8 cellular contexts compared by ENCODE assay signal in genomic region chr9:76458903-76459690, GRCh38. TPM values are rescaled to one million over a fixed set of nuclear protein-coding genes. Genes with fewer than 3 reads are reported as not detected.
A peak's percentile ranks its signal among the peaks of the same experiment; 100 is the strongest.
DNase-seq lines count a peak whose midpoint lies in the region; ATAC-seq and TF ChIP-seq lines count a peak whose summit lies in the region.

Gene GCNT1 (plus strand): TSS chr9:76459182. CDS start chr9:76502382, 43,200 bp downstream.

- no peaks in the 10 kb centered on the region for H3K9me3 Mint-ChIP-seq in activated CD4-positive, alpha-beta T cell treated with anti-CD3 and anti-CD28 coated beads, Interleukin-2, amount 10 ng/mL, durations not matched to agents 24 days and 14 days

- CTCF ChIA-PET in BJ (lab: Yijun Ruan, JAX) = interaction anchor here (0.7 to 4.9 kb wide), 11 partner anchors 9 to 247 kb away, joined by 3 to 41 read pairs (median 4); no protein-coding TSS in a partner anchor

- TF ChIP-seq CTCF in BJ (IDR thresholded peaks at IDR 0.05; ENCODE audit: insufficient read depth, low read depth, low read length) = peak; percentile 52
- peak; percentile 26 to 39 for TF ChIP-seq CTCF in left lung (IDR thresholded peaks at IDR 0.05)

- peak within 1 kb of the TSS; percentile 71 to 82 for H3K27ac ChIP-seq in left lung

- DNase-seq in BJ (ENCODE audit: low read depth) (peak; percentile 32), GM19238 (ENCODE audit: insufficient read length, low spot score) (peak; percentile 71), NCI-H524 (lab: John Stamatoyannopoulos, UW) (peak; percentile 55 to 76), cortex of kidney (lab: John Stamatoyannopoulos, UW) (peak; percentile 57), left lung (peak; percentile 93 to 98)
- peak; percentile 99 for DNase-seq in activated CD4-positive, alpha-beta T cell treated with anti-CD3 and anti-CD28 coated beads, Interleukin-2, amount 10 ng/mL, durations not matched to agents 24 days and 14 days
- DNase-seq in stimulated activated CD4-positive, alpha-beta T cell treated with anti-CD3 and anti-CD28 coated beads, Interleukin-2, amount 100 ng/mL, for 48 hours = peak; percentile 90 to 92

- H3K27me3 ChIP-seq in BJ (ENCODE audit: control insufficient read depth, insufficient read depth, low read length) (no peaks in the 10 kb centered on the region), left lung (no peaks in the 10 kb centered on the region)

- H3K4me3 ChIP-seq in BJ (ENCODE audit: low read depth, low read length) (peak within 1 kb of the TSS; percentile 66), left lung (peak within 1 kb of the TSS; percentile 80 to 93)

- no peaks in the 10 kb centered on the region for H3K9me3 ChIP-seq in left lung

- ATAC-seq in HG03432 (IDR thresholded peaks at IDR 0.05; ENCODE audit: unreplicated experiment) (peak; percentile 93), left lung (peak; percentile 99)

- peak within 1 kb of the TSS; percentile 92 for H3K4me3 Mint-ChIP-seq in activated CD4-positive, alpha-beta T cell treated with anti-CD3 and anti-CD28 coated beads, Interleukin-2, amount 10 ng/mL, durations not matched to agents 24 days and 14 days

- intact Hi-C loops in activated CD4-positive, alpha-beta T cell treated with anti-CD3 and anti-CD28 coated beads, Interleukin-2, amount 10 ng/mL, durations not matched to agents 24 days and 14 days (cut with micrococcal nuclease) = loop anchor here (1.0 to 5.0 kb wide), 4 partner anchors 18 to 192 kb away; partner anchors contain the start of gene RFK
- intact Hi-C loops in left lung (cut with DNase I) = no loop called here

- peak within 1 kb of the TSS; percentile 88 for H3K27ac Mint-ChIP-seq in activated CD4-positive, alpha-beta T cell treated with anti-CD3 and anti-CD28 coated beads, Interleukin-2, amount 10 ng/mL, durations not matched to agents 24 days and 14 days

- H3K4me1 ChIP-seq in left lung = peaks cover 0 to 43% of the 10 kb centered on the region in 2 donors

- H3K4me1 Mint-ChIP-seq in activated CD4-positive, alpha-beta T cell treated with anti-CD3 and anti-CD28 coated beads, Interleukin-2, amount 10 ng/mL, durations not matched to agents 24 days and 14 days = peaks cover 28% of the 10 kb centered on the region

- POLR2A ChIA-PET in BJ (lab: Charles Lee) = no interaction called here

- H3K36me3 Mint-ChIP-seq in activated CD4-positive, alpha-beta T cell treated with anti-CD3 and anti-CD28 coated beads, Interleukin-2, amount 10 ng/mL, durations not matched to agents 24 days and 14 days (ENCODE audit: low read depth) = peaks cover 10% of the 10 kb centered on the region

- no peaks in the 10 kb centered on the region for H3K27me3 Mint-ChIP-seq in activated CD4-positive, alpha-beta T cell treated with anti-CD3 and anti-CD28 coated beads, Interleukin-2, amount 10 ng/mL, durations not matched to agents 24 days and 14 days

- H3K36me3 ChIP-seq in BJ (ENCODE audit: control insufficient read depth, insufficient read depth, low read length) (peaks cover 1% of the 10 kb centered on the region), left lung (no peaks in the 10 kb centered on the region)

RNA-seq across cellular contexts. Expression of gene GCNT1, which starts in this region (rescaled TPM):
- polyA plus RNA-seq in BJ (2011; rRNA removed) = 23.0 and 39.3 TPM in 2 replicates
- 33.9 and 48.7 TPM in 2 replicates for polyA minus RNA-seq in BJ (2011; rRNA and poly(A)+ RNA removed)
- total RNA-seq in activated CD4-positive, alpha-beta T cell treated with anti-CD3 and anti-CD28 coated beads, Interleukin-2, amount 10 ng/mL, durations not matched to agents 24 days and 14 days = 7.0 and 9.8 TPM in 2 replicates
- total RNA-seq in left lung = 10 to 100 TPM; 10.8 to 17.0 TPM

Comparison
In these comparisons a context has a peak if more than half of its experiments do, and no peak if none do; other contexts are left out.
1. Peak in every context shown above with its lines: DNase-seq, ATAC-seq, H3K4me3 ChIP-seq and H3K27ac ChIP-seq.
2. DNase-seq: peak in every context shown above with its lines; median percentile 99 in activated CD4-positive, alpha-beta T cell treated with anti-CD3 and anti-CD28 coated beads, Interleukin-2, amount 10 ng/mL, durations not matched to agents 24 days and 14 days; 96 in left lung; 91 in stimulated activated CD4-positive, alpha-beta T cell treated with anti-CD3 and anti-CD28 coated beads, Interleukin-2, amount 100 ng/mL, for 48 hours; 71 in GM19238; 66 in NCI-H524; 57 in cortex of kidney; 32 in BJ.